Comparison of ENCODE assay signal across 9 cellular contexts in genomic region chr9:17993009-17993408, GRCh38.
"Had no signal": no experiment of that assay in that cellular context is flagged by ENCODE, and none has a peak within 500 bp of the region (broad histone marks: within the 10 kb centered on the region; RNA-seq: fewer than 3 reads in every experiment).

No MANE protein-coding gene starts in this region.

- H3K27me3 Mint-ChIP-seq: IgD-negative memory B cell had no signal

- H3K4me3 ChIP-seq: GM23248, HAP-1 had no signal

- H3K9me3 ChIP-seq: HAP-1 had no signal

- DNase-seq: GM23248, GOT3, H7, HFFc6 had no signal

- FAIRE-seq: HepG2 had no signal

- H3K36me3 ChIP-seq: HAP-1 had no signal

- H3K9me3 Mint-ChIP-seq: HFFc6 had no signal

- H3K27ac Mint-ChIP-seq: HFFc6, IgD-negative memory B cell had no signal

- H3K36me3 Mint-ChIP-seq: IgD-negative memory B cell had no signal

- H3K4me3 Mint-ChIP-seq: HFFc6, IgD-negative memory B cell had no signal

- H3K4me1 Mint-ChIP-seq: IgD-negative memory B cell had no signal

- ATAC-seq: HCT116, HepG2 had no signal

- H3K4me1 ChIP-seq: HAP-1 had no signal

- H3K27ac ChIP-seq: GM23248, HL-60 had no signal
